Comparison of ENCODE assay signal across 10 cellular contexts in the genomic region with DNA sequence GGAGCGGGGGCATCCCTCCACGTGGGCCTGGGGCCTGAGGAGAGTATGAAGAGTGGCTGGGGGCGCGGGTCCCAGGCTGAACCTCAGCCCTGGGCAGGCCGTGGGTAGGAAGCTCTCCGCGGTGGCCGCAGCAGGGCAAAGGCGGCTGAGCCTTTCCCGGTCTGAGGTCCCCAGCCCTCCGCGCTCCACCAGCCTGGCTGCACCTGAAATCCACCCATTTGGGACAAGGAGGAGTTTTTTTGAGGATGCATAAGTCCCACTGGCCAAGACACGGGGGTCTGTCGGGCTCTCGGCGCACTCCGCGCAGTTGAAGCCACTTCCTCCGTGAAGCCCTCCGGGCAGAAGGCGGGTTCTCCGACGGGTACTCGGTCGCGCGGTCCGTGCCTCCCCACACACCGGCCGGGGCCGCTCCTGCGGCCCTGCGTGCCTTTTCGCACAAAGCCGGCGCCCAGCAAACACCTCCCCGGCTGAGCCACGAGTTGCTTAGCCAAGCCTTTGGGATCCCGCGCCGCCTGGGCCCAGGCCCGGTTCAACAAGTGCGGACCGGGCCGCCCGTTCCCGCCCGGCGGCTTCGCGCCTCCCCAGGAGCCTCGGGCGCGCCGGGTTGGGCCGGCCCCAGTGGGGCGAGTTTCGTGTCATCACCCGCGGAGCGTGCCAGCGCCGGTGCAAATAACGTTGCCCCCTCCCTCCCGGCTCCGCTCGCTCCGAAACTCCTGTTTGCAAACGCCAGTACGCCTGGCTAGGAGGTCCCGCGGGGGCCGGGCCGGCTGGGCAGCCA. TPM values are rescaled to one million over a fixed set of nuclear protein-coding genes. Genes with fewer than 3 reads are reported as not detected.
DNase-seq lines count a peak whose midpoint lies in the region; ATAC-seq, FAIRE-seq and TF ChIP-seq lines count a peak whose summit lies in the region.
"Had no signal": no experiment of that assay in that cellular context is flagged by ENCODE, and none has a peak within 500 bp of the region (broad histone marks: within the 10 kb centered on the region; RNA-seq: fewer than 3 reads in every experiment).

No MANE protein-coding gene starts in this region.

- no peaks in the 10 kb centered on the region for H3F3A ChIP-seq in DOHH2 (ENCODE audit: control insufficient read depth, insufficient read depth)

- no peak for TF ChIP-seq CTCF in DOHH2 (IDR thresholded peaks at IDR 0.05; ENCODE audit: low read depth, low read length, poor library complexity, severe bottlenecking)
- TF ChIP-seq CTCF in Peyer's patch (IDR thresholded peaks at IDR 0.05): no peak
- no peak for TF ChIP-seq CTCF in esophagus muscularis mucosa (IDR thresholded peaks at IDR 0.05)
- TF ChIP-seq CTCF in prostate gland (IDR thresholded peaks at IDR 0.05): no peak

- no peaks in the 10 kb centered on the region for H3K36me3 ChIP-seq in DOHH2 (ENCODE audit: control insufficient read depth, low read length)
- no peaks in the 10 kb centered on the region for H3K36me3 ChIP-seq in Peyer's patch
- no peaks in the 10 kb centered on the region for H3K36me3 ChIP-seq in esophagus muscularis mucosa
- no peaks in the 10 kb centered on the region for H3K36me3 ChIP-seq in prostate gland
- H3K36me3 ChIP-seq: WERI-Rb-1 had no signal

- H3K27me3 ChIP-seq in DOHH2 (ENCODE audit: control insufficient read depth, low read length) (peaks cover 66% of the 10 kb centered on the region), Peyer's patch (peaks cover 0 to 9% of the 10 kb centered on the region in 2 donors), esophagus muscularis mucosa (peaks cover 21 to 65% (median 29%) of the 10 kb centered on the region in 4 donors), prostate gland (replicated peaks; ENCODE audit: insufficient read depth) (no peaks in the 10 kb centered on the region)

- H3K9me3 ChIP-seq in DOHH2 (ENCODE audit: control insufficient read depth, insufficient read depth, low read length): no peaks in the 10 kb centered on the region
- no peaks in the 10 kb centered on the region for H3K9me3 ChIP-seq in Peyer's patch
- no peaks in the 10 kb centered on the region for H3K9me3 ChIP-seq in esophagus muscularis mucosa
- H3K9me3 ChIP-seq in prostate gland: no peaks in the 10 kb centered on the region

- no peak overlapping the region for H3K27ac ChIP-seq in DOHH2 (ENCODE audit: low read depth, low read length)
- H3K27ac ChIP-seq in Peyer's patch: peak overlapping the region in 3 of 4 donors; percentile 47 to 95 (median 55)
- no peak overlapping the region for H3K27ac ChIP-seq in esophagus muscularis mucosa (replicated peaks in 1 of 4)
- peak overlapping the region; percentile 40 to 75 for H3K27ac ChIP-seq in prostate gland
- H3K27ac ChIP-seq: WERI-Rb-1 had no signal

- WGBS in esophagus muscularis mucosa: 28% methylated on average over 17 of the region's 74 CpGs
- WGBS in prostate gland: 18% methylated on average over 61 of the region's 74 CpGs

- DNase-seq in Peyer's patch: peak in 1 of 3 donors; percentile 63
- no peak for DNase-seq in esophagus muscularis mucosa (ENCODE audit: extremely low spot score)
- peak; percentile 50 for DNase-seq in prostate gland (ENCODE audit: low spot score)
- DNase-seq in urothelium cell line (ENCODE audit: low spot score): no peak
- DNase-seq: WERI-Rb-1 had no signal

- peak overlapping the region; percentile 27; the same call in 1 of the 2 replicates for H3K4me2 ChIP-seq in DOHH2 (ENCODE audit: low read length)

- H4K20me1 ChIP-seq in DOHH2 (ENCODE audit: control insufficient read depth, insufficient read depth, low read depth, low read length): no peaks in the 10 kb centered on the region; the same call in 1 of the 2 replicates

- no peaks in the 10 kb centered on the region for H3K9me2 ChIP-seq in DOHH2 (replicated peaks; ENCODE audit: control insufficient read depth, low read length)

- no peak for TF ChIP-seq EP300 in esophagus muscularis mucosa (IDR thresholded peaks at IDR 0.05)

- intact Hi-C loops in esophagus muscularis mucosa (cut with DNase I) (no loop called here), prostate gland (cut with DNase I) (no loop called here)

- H3K4me3 ChIP-seq in DOHH2 (ENCODE audit: low read length) (no peak overlapping the region; the same call in 1 of the 2 replicates), Peyer's patch (peak overlapping the region; percentile 43 to 78 (median 60)), esophagus muscularis mucosa (peak overlapping the region; percentile 27 to 48 (median 36)), prostate gland (peak overlapping the region in 1 of 2 donors; percentile 43)

- FAIRE-seq in urothelium cell line (lab: Jason Lieb, UNC): no peak

- H3K79me2 ChIP-seq in DOHH2 (ENCODE audit: control insufficient read depth, low read length): no peaks in the 10 kb centered on the region

- ATAC-seq in GM18520 (IDR thresholded peaks at IDR 0.05; ENCODE audit: unreplicated experiment) (no peak), GM21381 (IDR thresholded peaks at IDR 0.05; ENCODE audit: unreplicated experiment) (no peak), GM21528 (IDR thresholded peaks at IDR 0.05; ENCODE audit: low FRiP score, unreplicated experiment) (no peak)

- H3K4me1 ChIP-seq in DOHH2 (ENCODE audit: control insufficient read depth, low read length) (peaks cover 40% of the 10 kb centered on the region), Peyer's patch (peaks cover 0 to 38% (median 23%) of the 10 kb centered on the region in 4 donors), esophagus muscularis mucosa (peaks cover 17 to 34% (median 33%) of the 10 kb centered on the region in 4 donors), prostate gland (replicated peaks) (peaks cover 19% of the 10 kb centered on the region)

- TF ChIP-seq POLR2A in Peyer's patch (IDR thresholded peaks at IDR 0.05) (no peak), esophagus muscularis mucosa (IDR thresholded peaks at IDR 0.05; ENCODE audit: low read depth) (no peak), prostate gland (IDR thresholded peaks at IDR 0.05) (no peak)

RNA-seq across cellular contexts. Expression of gene OVOL1, which starts 0.7 kb away (rescaled TPM):
- total RNA-seq in Peyer's patch: 10 to 100 TPM; 14.9 to 33.2 (median 29.8) TPM
- not detected for total RNA-seq in esophagus muscularis mucosa
- total RNA-seq in prostate gland: 1 to 10 TPM; 2.7 to 8.5 TPM
- total RNA-seq: omental fat pad had no signal

RNA-seq across cellular contexts. Expression of gene AP5B1, which starts 5.4 kb away (rescaled TPM):
- total RNA-seq in Peyer's patch (10 to 100 TPM; 14.9 to 35.8 (median 35.0) TPM), esophagus muscularis mucosa (10 to 100 TPM; 15.0 to 28.0 (median 24.2) TPM), prostate gland (10 to 100 TPM; 15.4 to 18.8 TPM)

RNA-seq across cellular contexts. Expression of gene SNX32, which starts 47.6 kb away (rescaled TPM):
- total RNA-seq in Peyer's patch (1 to 10 TPM in 3 of 4 donors, not detected in 1; 1.7 to 6.7 (median 6.4) TPM), esophagus muscularis mucosa (under 1 TPM; 0.33 to 0.78 (median 0.41) TPM), prostate gland (under 1 TPM in 1 of 2 donors, not detected in 1; 0.91 TPM)

Comparison
In these comparisons a context has a peak if more than half of its experiments do, and no peak if none do; other contexts are left out.
1. H3K27ac ChIP-seq: peak in Peyer's patch (3 of 4) and prostate gland (2 of 2); none in DOHH2 (single experiment) and esophagus muscularis mucosa (0 of 4).